In genomic region chr9:110404473-110404872, GRCh38 we compare ENCODE assay signal across 5 cellular contexts.
"Had no signal": no experiment of that assay in that cellular context is flagged by ENCODE, and none has a peak within 500 bp of the region (broad histone marks: within the 10 kb centered on the region; RNA-seq: fewer than 3 reads in every experiment).

No MANE protein-coding gene starts in this region.

- H3K9ac ChIP-seq: KMS-11 had no signal

- H3K27ac ChIP-seq: HL-60, KMS-11 had no signal

- FAIRE-seq: HTR-8/SVneo had no signal

- DNase-seq: KBM-7, KG1 had no signal

- H3K4me2 ChIP-seq: KMS-11 had no signal
